Comparison of ENCODE assay signal across 1 cellular context in the genomic region with DNA sequence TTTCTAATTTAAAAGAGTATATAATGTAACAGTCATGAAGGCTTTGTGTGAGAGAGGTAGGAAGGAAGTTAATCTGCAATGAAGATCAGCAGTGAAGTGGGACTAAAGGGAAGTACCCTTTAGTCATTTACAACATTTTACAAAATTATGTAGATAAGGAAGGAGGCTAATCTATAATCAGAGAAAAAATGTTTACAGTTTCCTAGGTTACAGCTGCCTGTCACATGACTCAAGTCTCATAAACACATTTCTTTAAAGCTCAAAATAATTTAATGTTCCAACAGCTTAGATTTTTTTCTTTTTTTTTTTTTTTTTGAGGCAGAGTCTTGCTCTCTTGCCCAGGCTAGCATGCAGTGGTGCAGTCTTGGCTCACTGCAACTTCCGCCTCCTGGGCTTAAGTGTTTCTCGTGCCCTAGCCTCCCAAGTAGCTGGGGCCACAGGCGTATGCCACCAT.
TF ChIP-seq lines count a peak whose summit lies in the region.

No MANE protein-coding gene starts in this region.

TF ChIP-seq in GM12878, 131 proteins besides CTCF, POLR2A, EP300 and RAD21:
- TF ChIP-seq CBX5 (IDR thresholded peaks at IDR 0.05; ENCODE audit: low read depth) (no peak), RUNX3 (IDR thresholded peaks at IDR 0.05; ENCODE audit: low read length) (no peak), RAD51 (IDR thresholded peaks at IDR 0.05) (peak; percentile 73; the same call in 1 of the 2 replicates)
